25 cellular contexts compared by ENCODE assay signal in genomic region chr3:190494907-190495306, GRCh38. TPM values are rescaled to one million over a fixed set of nuclear protein-coding genes. Genes with fewer than 3 reads are reported as not detected.
"Had no signal": no experiment of that assay in that cellular context is flagged by ENCODE, and none has a peak within 500 bp of the region (broad histone marks: within the 10 kb centered on the region; RNA-seq: fewer than 3 reads in every experiment).

No MANE protein-coding gene starts in this region.

- H3K27ac ChIP-seq: VCaP had no signal

- H3K27ac Mint-ChIP-seq: activated CD4-positive, alpha-beta memory T cell treated with anti-CD3 and anti-CD28 coated beads for 36 hours; activated CD4-positive, alpha-beta T cell treated with anti-CD3 and anti-CD28 coated beads, Interleukin-2, amount 10 ng/mL, durations not matched to agents 7 days and 5 days; activated naive CD4-positive, alpha-beta T cell treated with anti-CD3 and anti-CD28 coated beads for 36 hours; activated naive CD8-positive, alpha-beta T cell; activated T-helper 17 cell treated with anti-CD3 and anti-CD28 coated beads, Interleukin-2, amount 50 U/mL, for 72 hours; brain; T-cell had no signal

- H3K4me3 Mint-ChIP-seq: activated CD4-positive, alpha-beta memory T cell treated with anti-CD3 and anti-CD28 coated beads for 36 hours; activated CD4-positive, alpha-beta T cell treated with anti-CD3 and anti-CD28 coated beads, Interleukin-2, amount 10 ng/mL, durations not matched to agents 7 days and 5 days; activated naive CD4-positive, alpha-beta T cell treated with anti-CD3 and anti-CD28 coated beads for 36 hours; activated naive CD8-positive, alpha-beta T cell; activated T-helper 17 cell treated with anti-CD3 and anti-CD28 coated beads, Interleukin-2, amount 50 U/mL, for 72 hours; brain; T-cell had no signal

- DNase-seq: activated CD4-positive, alpha-beta memory T cell treated with anti-CD3 and anti-CD28 coated beads for 36 hours; activated CD4-positive, alpha-beta T cell treated with anti-CD3 and anti-CD28 coated beads, Interleukin-2, amount 10 ng/mL, durations not matched to agents 7 days and 5 days; activated CD4-positive, CD25-positive, alpha-beta regulatory T cell; activated gamma-delta T cell; activated naive CD4-positive, alpha-beta T cell treated with anti-CD3 and anti-CD28 coated beads for 36 hours; activated T-cell treated with anti-CD3 and anti-CD28 coated beads for 4 hours; activated T-cell treated with anti-CD3 and anti-CD28 coated beads, Interleukin-2, amount 50 U/mL, for 48 hours; amygdala; Karpas-422; NCI-H1105 treated with DMSO at 0.1 percent for 48 hours; NCI-H146; NCI-H187 treated with DMSO at 0.1 percent for 48 hours; NCI-H2081 treated with DMSO at 0.1 percent for 48 hours; NCI-H446; NCI-H524; SHP77 treated with DMSO at 0.1 percent for 48 hours; T-cell; T-helper 2 cell; T1000 had no signal

- ATAC-seq: activated T-helper 17 cell treated with anti-CD3 and anti-CD28 coated beads, Interleukin-2, amount 50 U/mL, for 72 hours; T-cell had no signal

- H3K36me3 Mint-ChIP-seq: activated CD4-positive, alpha-beta memory T cell treated with anti-CD3 and anti-CD28 coated beads for 36 hours; activated naive CD8-positive, alpha-beta T cell; brain; T-cell had no signal

- H3K9me3 Mint-ChIP-seq: activated CD4-positive, alpha-beta memory T cell treated with anti-CD3 and anti-CD28 coated beads for 36 hours; activated CD4-positive, alpha-beta T cell treated with anti-CD3 and anti-CD28 coated beads, Interleukin-2, amount 10 ng/mL, durations not matched to agents 7 days and 5 days; activated naive CD4-positive, alpha-beta T cell treated with anti-CD3 and anti-CD28 coated beads for 36 hours; activated T-helper 17 cell treated with anti-CD3 and anti-CD28 coated beads, Interleukin-2, amount 50 U/mL, for 72 hours; brain; T-cell had no signal

- H3K27me3 Mint-ChIP-seq: brain had no signal

- H3K4me1 Mint-ChIP-seq: T-cell had no signal

RNA-seq across cellular contexts. Expression of gene TMEM207, which starts 45.2 kb away (rescaled TPM):
- total RNA-seq: activated CD4-positive, alpha-beta memory T cell treated with anti-CD3 and anti-CD28 coated beads for 36 hours; activated CD4-positive, alpha-beta T cell treated with anti-CD3 and anti-CD28 coated beads, Interleukin-2, amount 10 ng/mL, durations not matched to agents 7 days and 5 days; activated CD8-positive, alpha-beta memory T cell treated with anti-CD3 and anti-CD28 coated beads for 36 hours; activated naive CD4-positive, alpha-beta T cell treated with anti-CD3 and anti-CD28 coated beads for 36 hours; activated T-helper 17 cell treated with anti-CD3 and anti-CD28 coated beads, Interleukin-2, amount 50 U/mL, for 72 hours; astrocyte; T-cell had no signal
